ENCODE assay signal across 8 cellular contexts in the genomic region with DNA sequence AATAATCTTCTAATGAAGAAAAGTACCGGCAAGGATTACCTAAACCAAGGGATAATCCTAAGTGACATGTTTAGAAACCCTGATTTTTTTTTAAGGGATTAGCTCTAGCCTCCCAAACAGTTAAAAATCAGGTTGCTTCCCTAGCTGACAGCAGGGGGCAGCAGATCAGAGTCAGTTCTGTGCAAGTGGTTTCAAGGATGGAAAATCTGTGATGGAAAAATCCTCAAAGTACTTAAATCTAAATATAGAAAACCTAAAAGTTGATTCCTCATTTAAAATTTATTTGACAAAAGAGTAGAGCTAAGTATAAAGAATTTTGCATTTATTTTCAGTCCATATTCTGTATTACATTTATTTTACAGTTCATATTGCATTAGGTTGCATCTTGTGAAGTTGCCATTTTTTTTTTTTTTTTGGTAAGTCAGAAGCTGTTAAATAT.
DNase-seq lines count a peak whose midpoint lies in the region; ATAC-seq, FAIRE-seq and TF ChIP-seq lines count a peak whose summit lies in the region.

No MANE protein-coding gene starts in this region.

- FAIRE-seq in H54 (lab: Jason Lieb, UNC), result peak; percentile 92

- intact Hi-C loops in breast epithelium (cut with DNase I; ENCODE audit: low total_unique reads) (no loop called here), vagina (cut with DNase I) (no loop called here)

- no peaks in the 10 kb centered on the region for H3K9me2 ChIP-seq in SU-DHL-6 (replicated peaks; ENCODE audit: insufficient read depth, low read length)

- H3K9ac ChIP-seq in SU-DHL-6 (ENCODE audit: low read length), result no peak overlapping the region

- no peak overlapping the region for H3K4me2 ChIP-seq in SU-DHL-6 (ENCODE audit: low read depth, low read length, poor library complexity, severe bottlenecking)

- H3K27me3 ChIP-seq in SU-DHL-6 (ENCODE audit: low read length) (no peaks in the 10 kb centered on the region), breast epithelium (no peaks in the 10 kb centered on the region), vagina (no peaks in the 10 kb centered on the region)

- ATAC-seq in left lobe of liver, result peak; percentile 78

- no peak overlapping the region for H3K27ac ChIP-seq in SU-DHL-6 (ENCODE audit: low read depth, low read length)
- H3K27ac ChIP-seq in breast epithelium, result no peak overlapping the region
- H3K27ac ChIP-seq in vagina, result no peak overlapping the region

- no peaks in the 10 kb centered on the region for H3F3A ChIP-seq in SU-DHL-6 (ENCODE audit: insufficient read depth)

- DNase-seq in ELF-1 (ENCODE audit: low read depth, low spot score), result peak; percentile 19
- peak; percentile 35 for DNase-seq in H54 (ENCODE audit: insufficient read length, low spot score)
- peak; percentile 80 for DNase-seq in NCI-H1092 treated with DMSO at 0.1 percent for 48 hours (lab: John Stamatoyannopoulos, UW)
- DNase-seq in breast epithelium (ENCODE audit: low spot score in 2 of 2), result no peak
- DNase-seq in left lobe of liver (ENCODE audit: low spot score), result no peak
- DNase-seq in stimulated activated CD8-positive, alpha-beta memory T cell treated with anti-CD3 and anti-CD28 coated beads, Interleukin-2, amount 100 ng/mL, for 48 hours (ENCODE audit: low read depth in 2 of 2), result peak; percentile 15 to 18
- no peak for DNase-seq in vagina (ENCODE audit: extremely low spot score in 2 of 2)

- H3K9me3 ChIP-seq in SU-DHL-6 (ENCODE audit: insufficient read depth, low read length), result no peaks in the 10 kb centered on the region
- no peaks in the 10 kb centered on the region for H3K9me3 ChIP-seq in breast epithelium
- H3K9me3 ChIP-seq in vagina, result no peaks in the 10 kb centered on the region

- no peaks in the 10 kb centered on the region for H3K36me3 ChIP-seq in SU-DHL-6 (ENCODE audit: low read length)
- no peaks in the 10 kb centered on the region for H3K36me3 ChIP-seq in breast epithelium
- H3K36me3 ChIP-seq in vagina, result no peaks in the 10 kb centered on the region

- no peaks in the 10 kb centered on the region for H3K4me1 ChIP-seq in breast epithelium
- no peaks in the 10 kb centered on the region for H3K4me1 ChIP-seq in vagina

- H3K79me2 ChIP-seq in SU-DHL-6 (ENCODE audit: insufficient read depth, low read length), result no peaks in the 10 kb centered on the region

- TF ChIP-seq POLR2A in H54 (IDR thresholded peaks at IDR 0.05; ENCODE audit: low read depth, low read length) (no peak), breast epithelium (IDR thresholded peaks at IDR 0.05) (no peak), vagina (IDR thresholded peaks at IDR 0.05) (no peak)

- H3K4me3 ChIP-seq in SU-DHL-6 (ENCODE audit: insufficient read depth, low read length, poor library complexity, severe bottlenecking), result no peak overlapping the region
- no peak overlapping the region for H3K4me3 ChIP-seq in breast epithelium
- H3K4me3 ChIP-seq in vagina, result no peak overlapping the region

- H2AFZ ChIP-seq in SU-DHL-6 (ENCODE audit: low read depth, low read length, severe bottlenecking), result no peak overlapping the region

- H4K20me1 ChIP-seq in SU-DHL-6 (ENCODE audit: low read depth, low read length), result no peaks in the 10 kb centered on the region

- TF ChIP-seq CTCF in SU-DHL-6 (IDR thresholded peaks at IDR 0.05; ENCODE audit: insufficient read depth, low read length, poor library complexity, severe bottlenecking), result peak; percentile 77
- TF ChIP-seq CTCF in breast epithelium (IDR thresholded peaks at IDR 0.05), result peak; percentile 24 to 49 (median 37)
- TF ChIP-seq CTCF in vagina (IDR thresholded peaks at IDR 0.05), result peak in 1 of 3 experiments; percentile 50

Comparison
In these comparisons a context has a peak if more than half of its experiments do, and no peak if none do; other contexts are left out.
1. DNase-seq: peak in ELF-1 (single experiment), H54 (single experiment), NCI-H1092 treated with DMSO at 0.1 percent for 48 hours (single experiment) and stimulated activated CD8-positive, alpha-beta memory T cell treated with anti-CD3 and anti-CD28 coated beads, Interleukin-2, amount 100 ng/mL, for 48 hours (2 of 2); none in breast epithelium (0 of 2), left lobe of liver (single experiment) and vagina (0 of 2).